Comparison of ENCODE assay signal across 9 cellular contexts in genomic region chr1:173140733-173141132, GRCh38.
"Had no signal": no experiment of that assay in that cellular context is flagged by ENCODE, and none has a peak within 500 bp of the region (broad histone marks: within the 10 kb centered on the region; RNA-seq: fewer than 3 reads in every experiment).

No MANE protein-coding gene starts in this region.

- H2AFZ ChIP-seq: GM23338 had no signal

- H3K27ac ChIP-seq: HL-60 had no signal

- H3K4me3 ChIP-seq: GM23338, K562 had no signal

- DNase-seq: H9, HCEC 1CT, IMR-90, KG1 had no signal

- ATAC-seq: GM23338, K562 had no signal

- H3K4me2 ChIP-seq: GM23338 had no signal

- FAIRE-seq: H1, H54 had no signal
